In the genomic region with DNA sequence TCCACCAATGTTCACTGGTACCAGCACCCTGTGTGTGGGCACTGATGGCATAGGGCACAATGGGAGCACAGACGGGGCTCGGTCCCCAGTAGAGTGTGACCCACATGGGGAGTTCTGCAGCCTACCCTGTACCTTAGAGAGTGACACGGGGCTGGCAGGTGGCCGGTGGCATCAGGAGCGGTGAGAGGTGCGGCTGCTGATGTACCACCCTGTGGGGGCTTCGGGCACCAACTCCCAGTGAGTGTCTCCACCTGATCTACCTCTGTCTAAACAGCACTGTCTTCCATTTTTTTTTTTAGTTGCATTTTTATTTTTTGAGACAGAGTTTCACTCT, we compare ENCODE assay signal across 19 cellular contexts. TPM values are rescaled to one million over a fixed set of nuclear protein-coding genes. Genes with fewer than 3 reads are reported as not detected.
A peak's percentile ranks its signal among the peaks of the same experiment; 100 is the strongest.
DNase-seq lines count a peak whose midpoint lies in the region; ATAC-seq, FAIRE-seq and TF ChIP-seq lines count a peak whose summit lies in the region.
"Had no signal": no experiment of that assay in that cellular context is flagged by ENCODE, and none has a peak within 500 bp of the region (broad histone marks: within the 10 kb centered on the region; RNA-seq: fewer than 3 reads in every experiment).

No MANE protein-coding gene starts in this region.

- H3K9ac ChIP-seq in H1 (replicated peaks in 1 of 4; ENCODE audit: extremely low read depth in 1 of 4, low read depth in 3 of 4, low read length in 3 of 4) (no peak overlapping the region), trophoblast cell (ENCODE audit: low read length) (no peak overlapping the region)

- TF ChIP-seq RAD21 in H1 (IDR thresholded peaks at IDR 0.05 in 1 of 2, conservative IDR thresholded peaks at IDR 0.05 in 1 of 2; ENCODE audit: low read depth in 2 of 2, low read length in 2 of 2), result no peak

- no peak overlapping the region for H4K5ac ChIP-seq in H1 (ENCODE audit: insufficient read length, low read depth, low read length)

- H3K4me1 ChIP-seq in H1 (replicated peaks in 1 of 4; ENCODE audit: control insufficient read depth in 3 of 4, insufficient read depth in 4 of 4, low read length in 3 of 4), result peaks cover 0 to 15% (median 11%) of the 10 kb centered on the region in 4 experiments; a peak in 6 of 7 replicates
- peaks cover 10 to 12% of the 10 kb centered on the region in 2 experiments for H3K4me1 ChIP-seq in trophoblast cell (ENCODE audit: control insufficient read depth in 1 of 2, insufficient read depth in 2 of 2, low read length in 2 of 2)

- H3K79me1 ChIP-seq in H1 (ENCODE audit: low read depth, low read length), result no peaks in the 10 kb centered on the region
- no peaks in the 10 kb centered on the region for H3K79me1 ChIP-seq in trophoblast cell (ENCODE audit: low read length)

- H4K91ac ChIP-seq in H1 (replicated peaks; ENCODE audit: insufficient read length, low read length), result no peak overlapping the region
- H4K91ac ChIP-seq in trophoblast cell (ENCODE audit: low read depth, low read length), result no peak overlapping the region

- TF ChIP-seq CTCF in H1 (IDR thresholded peaks at IDR 0.05; ENCODE audit: control extremely low read depth in 1 of 3, insufficient read depth in 1 of 3, low read depth in 1 of 3, low read length in 3 of 3) (no peak), type B pancreatic cell (conservative IDR thresholded peaks at IDR 0.05) (no peak)

- H3K27ac ChIP-seq in H1 (ENCODE audit: low read depth, low read length) (no peak overlapping the region), trophoblast cell (ENCODE audit: low read depth, low read length) (no peak overlapping the region)

- H2BK5ac ChIP-seq in H1 (ENCODE audit: low read depth, low read length), result no peak overlapping the region
- no peak overlapping the region for H2BK5ac ChIP-seq in trophoblast cell (ENCODE audit: low read depth, low read length, poor library complexity)

- H2BK20ac ChIP-seq in H1 (ENCODE audit: low read length), result no peak overlapping the region

- no peak for FAIRE-seq in H1 (lab: Jason Lieb, UNC)
- FAIRE-seq: GM12891, GM18507, H54 had no signal

- H3K36me3 Mint-ChIP-seq in type B pancreatic cell, result no peaks in the 10 kb centered on the region
- H3K36me3 Mint-ChIP-seq: CD4-positive, alpha-beta memory T cell had no signal

- no peak for TF ChIP-seq EP300 in H1 (IDR thresholded peaks at IDR 0.05; ENCODE audit: borderline replicate concordance in 1 of 2, low read depth in 2 of 2, low read length in 2 of 2)

- H3K27ac Mint-ChIP-seq in type B pancreatic cell, result no peak overlapping the region
- H3K27ac Mint-ChIP-seq: CD4-positive, alpha-beta memory T cell; GM23338 had no signal

- H3K9me3 ChIP-seq in H1 (ENCODE audit: insufficient read depth in 2 of 2, low read depth in 1 of 2, low read length in 1 of 2) (no peaks in the 10 kb centered on the region; a peak in 1 of 4 replicates), trophoblast cell (ENCODE audit: insufficient read depth, low read depth, low read length) (no peaks in the 10 kb centered on the region)

- H2BK15ac ChIP-seq in H1 (ENCODE audit: low read length), result no peak overlapping the region

- no peaks in the 10 kb centered on the region for H3K9me3 Mint-ChIP-seq in type B pancreatic cell

- no peak for ATAC-seq in left lobe of liver
- ATAC-seq: GM23338 had no signal

- no peak overlapping the region for H3K18ac ChIP-seq in H1 (ENCODE audit: extremely low read depth, low read length)
- no peak overlapping the region for H3K18ac ChIP-seq in trophoblast cell (ENCODE audit: low read length)

- CTCF ChIA-PET in H1 (lab: Charles Lee; ENCODE audit: partially characterized antibody), result interaction anchor here (1.7 kb wide), 1 partner anchor 73 kb away, joined by 6 read pairs; no protein-coding TSS in a partner anchor

- H3K36me3 ChIP-seq in H7 (replicated peaks; ENCODE audit: control insufficient read depth, insufficient read depth, low read length) (no peaks in the 10 kb centered on the region), H1 (ENCODE audit: control insufficient read depth in 2 of 4, insufficient read depth in 4 of 4, low read length in 3 of 4) (no peaks in the 10 kb centered on the region), trophoblast cell (ENCODE audit: control insufficient read depth in 1 of 2, insufficient read depth in 2 of 2, low read length in 2 of 2) (no peaks in the 10 kb centered on the region)

- H3K4me1 Mint-ChIP-seq in type B pancreatic cell (ENCODE audit: unreplicated experiment), result peaks cover 8% of the 10 kb centered on the region

- 83% methylated on average over 7 of the region's 7 CpGs; no CpG with 5 or more reads in 1 of the 2 experiments for WGBS in H1 (ENCODE audit: extremely low coverage in 1 of 2, insufficient coverage in 1 of 2, insufficient read length in 1 of 2, insufficient replicate concordance in 2 of 2, low coverage in 1 of 2, low lambda C conversion rate in 2 of 2, missing lambda C conversion rate in 1 of 2), 2 experiments
- WGBS in trophoblast cell (ENCODE audit: extremely low coverage, insufficient coverage, insufficient read length), result no CpG with 5 or more reads among the region's 7 CpGs

- DNase-seq in H7 (peak; percentile 7), H1 (ENCODE audit: low read depth in 1 of 2, low spot score in 2 of 2) (no peak), trophoblast cell (no peak), type B pancreatic cell (ENCODE audit: extremely low spot score, unreplicated experiment) (peak; percentile 45), left lobe of liver (ENCODE audit: low spot score) (no peak)
- no peak for DNase-seq in effector CD8-positive, alpha-beta T cell (lab: John Stamatoyannopoulos, UW)
- DNase-seq in stimulated activated CD4-positive, alpha-beta T cell treated with anti-CD3 and anti-CD28 coated beads, Interleukin-4, amount 100 ng/mL, for 24 hours, result no peak
- DNase-seq: C1 segment of cervical spinal cord; Calu3; CD4-positive, alpha-beta memory T cell; COR-L47; DMS53; DMS79 treated with DMSO at 0.1 percent for 48 hours; GF-D8; HCEC 1CT had no signal

- H3K56ac ChIP-seq in H1 (replicated peaks; ENCODE audit: insufficient read length, low read depth, low read length), result no peak overlapping the region

- H3K79me2 ChIP-seq in H1 (ENCODE audit: control insufficient read depth in 1 of 2, insufficient read depth in 2 of 2, low read length in 2 of 2), result no peaks in the 10 kb centered on the region
- no peaks in the 10 kb centered on the region for H3K79me2 ChIP-seq in trophoblast cell (ENCODE audit: control insufficient read depth, insufficient read depth, low read length, poor library complexity)

- H3K27me3 Mint-ChIP-seq in type B pancreatic cell, result peaks cover 32% of the 10 kb centered on the region

- no peak overlapping the region for H3K14ac ChIP-seq in H1 (ENCODE audit: insufficient read length)
- no peak overlapping the region for H3K14ac ChIP-seq in trophoblast cell (ENCODE audit: low read length)

- TF ChIP-seq POLR2A in H1 (IDR thresholded peaks at IDR 0.05; ENCODE audit: control extremely low read depth in 1 of 2, low read depth in 2 of 2, low read length in 2 of 2), result no peak

- H4K12ac ChIP-seq in trophoblast cell (ENCODE audit: low read depth, low read length), result no peak overlapping the region

- H2BK120ac ChIP-seq in H1 (replicated peaks; ENCODE audit: low read depth, low read length) (no peak overlapping the region), trophoblast cell (ENCODE audit: insufficient read depth, low read length, poor library complexity) (no peak overlapping the region)

- H3K23me2 ChIP-seq in H1 (ENCODE audit: low read depth, low read length), result no peaks in the 10 kb centered on the region; the same call in 1 of the 2 replicates

- H3K4me3 ChIP-seq in H7 (ENCODE audit: insufficient read depth, low read depth, low read length), result no peak overlapping the region
- no peak overlapping the region for H3K4me3 ChIP-seq in H1 (ENCODE audit: extremely low read depth in 1 of 4, insufficient read depth in 2 of 4, low read depth in 3 of 4, low read length in 4 of 4)
- peak overlapping the region; percentile 3 for H3K4me3 ChIP-seq in trophoblast cell (ENCODE audit: low read depth, low read length)
- H3K4me3 ChIP-seq: GM23338 had no signal

- H4K8ac ChIP-seq in H1 (ENCODE audit: extremely low read depth, insufficient read depth, low read length), result peak overlapping the region; percentile 79; the same call in 1 of the 2 replicates
- H4K8ac ChIP-seq in trophoblast cell (ENCODE audit: low read depth, low read length), result no peak overlapping the region

- H3K4me3 Mint-ChIP-seq in type B pancreatic cell, result no peak overlapping the region
- H3K4me3 Mint-ChIP-seq: CD4-positive, alpha-beta memory T cell; GM23338 had no signal

- H2AFZ ChIP-seq in H1 (ENCODE audit: low read length) (no peak overlapping the region), trophoblast cell (ENCODE audit: insufficient read depth, low read length, poor library complexity) (no peak overlapping the region)
- H2AFZ ChIP-seq: GM23338 had no signal

- no peak overlapping the region for H2AK5ac ChIP-seq in H1 (ENCODE audit: low read depth, low read length)
- no peak overlapping the region for H2AK5ac ChIP-seq in trophoblast cell (ENCODE audit: low read length)

- POLR2A ChIA-PET in H1 (lab: Charles Lee; ENCODE audit: partially characterized antibody), result no interaction called here

- H3K23ac ChIP-seq in H1 (ENCODE audit: insufficient read length) (no peak overlapping the region), trophoblast cell (ENCODE audit: low read length) (no peak overlapping the region)

- no peak overlapping the region for H2BK12ac ChIP-seq in H1 (ENCODE audit: low read depth, low read length)
- H2BK12ac ChIP-seq in trophoblast cell (ENCODE audit: low read length), result no peak overlapping the region

- H3K4ac ChIP-seq in H1 (replicated peaks; ENCODE audit: insufficient read length, low read depth, low read length) (no peak overlapping the region), trophoblast cell (ENCODE audit: low read depth, low read length) (no peak overlapping the region)

- H4K20me1 ChIP-seq in H1 (replicated peaks in 1 of 2; ENCODE audit: control insufficient read depth in 1 of 2, insufficient read depth in 2 of 2, low read length in 2 of 2), result no peaks in the 10 kb centered on the region

- no peak overlapping the region for H3K4me2 ChIP-seq in H1 (ENCODE audit: insufficient read depth in 1 of 2, low read depth in 2 of 2, low read length in 2 of 2)
- H3K4me2 ChIP-seq in trophoblast cell (ENCODE audit: low read length), result no peak overlapping the region
- H3K4me2 ChIP-seq: GM23338 had no signal

- H3K27me3 ChIP-seq in H7 (ENCODE audit: control insufficient read depth, insufficient read depth, low read length) (no peaks in the 10 kb centered on the region), H1 (replicated peaks in 1 of 4; ENCODE audit: control insufficient read depth in 3 of 4, extremely low read depth in 1 of 4, insufficient read depth in 3 of 4, low read length in 3 of 4) (peaks cover 0 to 2% (median 0%) of the 10 kb centered on the region in 4 experiments; a peak in 2 of 7 replicates), trophoblast cell (ENCODE audit: insufficient read depth, low read length) (no peaks in the 10 kb centered on the region)

RNA-seq across cellular contexts. Expression of gene JAKMIP3, which starts 4.1 kb away (rescaled TPM):
- total RNA-seq in H7 (2014; rRNA removed; shearing (Covaris generic)), result 0.42 and 0.63 TPM in 2 replicates
- total RNA-seq in H1 (2021; fragmentation: NEBNext Ultra II Directional; extraction: Animal tissue kit (Norgen Biotek cat#: 25700)), result 0.84 and 0.91 TPM in 2 replicates
- polyA plus RNA-seq in H1 (2011; rRNA removed), result 0.82 and 0.83 TPM in 2 replicates
- polyA plus RNA-seq in H1 (2011; cell fraction: cytosol; rRNA removed), result 0.96 TPM
- 4.0 TPM for polyA plus RNA-seq in H1 (2011; cell fraction: nucleus; rRNA removed)
- 1.1 to 1.8 TPM (median 1.4 TPM) in 4 replicates for polyA plus RNA-seq in H1 (2012, experiment 1 of 2)
- polyA plus RNA-seq in H1 (2012, experiment 2 of 2), result 0.21 TPM
- polyA plus RNA-seq in H1 (2013, experiment 1 of 2), result 0.45 TPM
- polyA plus RNA-seq in H1 (2013, experiment 2 of 2), result 0.35 TPM
- polyA minus RNA-seq in H1 (2011; rRNA and poly(A)+ RNA removed), result 0.44 and 0.59 TPM in 2 replicates
- polyA minus RNA-seq in H1 (2011; cell fraction: cytosol; rRNA and poly(A)+ RNA removed), result 0.44 TPM
- polyA minus RNA-seq in H1 (2011; cell fraction: nucleus; rRNA and poly(A)+ RNA removed), result 1.7 TPM
- polyA plus RNA-seq in trophoblast cell (2013), result 0.10 TPM in 2 replicates
- total RNA-seq in type B pancreatic cell (ENCODE audit: low replicate concordance) (0.10 and 0.19 TPM in 2 replicates), left lobe of liver (0.28 TPM)

Comparison
In these comparisons a context has a peak if more than half of its experiments do, and no peak if none do; other contexts are left out.
1. DNase-seq: peak in H7 (single experiment) and type B pancreatic cell (single experiment); none in H1 (0 of 2), trophoblast cell (0 of 2), effector CD8-positive, alpha-beta T cell (single experiment), left lobe of liver (single experiment) and stimulated activated CD4-positive, alpha-beta T cell treated with anti-CD3 and anti-CD28 coated beads, Interleukin-4, amount 100 ng/mL, for 24 hours (single experiment).